16 cellular contexts compared by ENCODE assay signal in the genomic region with DNA sequence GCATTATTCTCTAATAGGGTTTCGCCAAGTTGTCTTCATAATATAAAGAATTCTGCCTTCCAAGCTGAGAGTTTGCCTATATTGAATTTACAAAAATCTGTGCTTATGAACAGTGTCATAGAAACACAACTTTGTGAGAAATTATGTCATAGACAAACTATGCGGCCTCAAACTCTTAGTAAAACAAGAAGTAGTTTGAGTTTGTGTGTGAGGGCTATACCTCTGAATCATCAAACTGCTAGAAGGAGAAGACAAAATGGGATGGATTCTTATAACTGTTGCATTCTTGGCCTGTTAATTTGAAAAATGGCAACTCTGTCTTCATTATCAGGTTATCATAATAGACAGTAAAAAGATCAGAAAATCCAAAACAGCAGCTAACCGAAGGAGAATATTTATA. TPM values are rescaled to one million over a fixed set of nuclear protein-coding genes. Genes with fewer than 3 reads are reported as not detected.
A peak's percentile ranks its signal among the peaks of the same experiment; 100 is the strongest.
DNase-seq lines count a peak whose midpoint lies in the region; ATAC-seq, FAIRE-seq and TF ChIP-seq lines count a peak whose summit lies in the region.
"Had no signal": no experiment of that assay in that cellular context is flagged by ENCODE, and none has a peak within 500 bp of the region (broad histone marks: within the 10 kb centered on the region; RNA-seq: fewer than 3 reads in every experiment).

No MANE protein-coding gene starts in this region.

- dilution Hi-C loops in endothelial cell of umbilical vein (cut with MboI; ENCODE audit: extremely low pct_ligation_motif_present, low sequenced_read_pairs), result no loop called here

- H3K27ac ChIP-seq in endothelial cell of umbilical vein (ENCODE audit: insufficient read depth, low read depth, low read length), result no peak overlapping the region
- H3K27ac ChIP-seq: BLaER1, SK-N-MC had no signal

- H3K36me3 Mint-ChIP-seq in osteocyte (ENCODE audit: unreplicated experiment), result peaks cover 33% of the 10 kb centered on the region

- POLR2A ChIA-PET in endothelial cell of umbilical vein (lab: Charles Lee), result no interaction called here

- no peaks in the 10 kb centered on the region for H3K27me3 ChIP-seq in endothelial cell of umbilical vein (ENCODE audit: control insufficient read depth in 2 of 2, insufficient read depth in 2 of 2, low read length in 2 of 2)
- H3K27me3 ChIP-seq: BLaER1 had no signal

- peaks cover 21% of the 10 kb centered on the region for H3K4me1 Mint-ChIP-seq in osteocyte (ENCODE audit: unreplicated experiment)

- DNase-seq in AG20443 (ENCODE audit: low spot score), result peak; percentile 45
- DNase-seq in RCC 7860 (ENCODE audit: low spot score), result peak; percentile 72
- no peak for DNase-seq in endothelial cell of umbilical vein (ENCODE audit: low read depth, low spot score)
- no peak for DNase-seq in osteocyte (ENCODE audit: extremely low spot score, unreplicated experiment)
- DNase-seq in NCI-H345 (lab: John Stamatoyannopoulos, UW), result no peak
- DNase-seq in LoVo (ENCODE audit: low spot score), result no peak
- no peak for DNase-seq in amygdala (lab: John Stamatoyannopoulos, UW)
- DNase-seq: NCI-H1048; NCI-H2171; nucleus accumbens; stimulated activated CD4-positive, alpha-beta T cell treated with anti-CD3 and anti-CD28 coated beads, Interleukin-15, amount 100 ng/mL, for 24 hours had no signal

- H3K27ac Mint-ChIP-seq in osteocyte (ENCODE audit: unreplicated experiment), result peak overlapping the region; percentile 69

- no TSS peak for BruUV-seq in endothelial cell of umbilical vein (replicated peaks; lab: Mats Ljungman, UMichigan)

- no peak overlapping the region for H2AFZ ChIP-seq in endothelial cell of umbilical vein (ENCODE audit: low read depth, low read length)

- intact Hi-C loops in endothelial cell of umbilical vein (cut with micrococcal nuclease), result no loop called here

- ATAC-seq in HG02885 (IDR thresholded peaks at IDR 0.05; ENCODE audit: poor library complexity, unreplicated experiment), result no peak
- ATAC-seq: esophagus mucosa had no signal

- no peak overlapping the region for H3K4me3 Mint-ChIP-seq in osteocyte (ENCODE audit: unreplicated experiment)

- CTCF ChIA-PET in endothelial cell of umbilical vein (lab: Charles Lee), result interaction anchor here (1.6 to 2.1 kb wide), 3 partner anchors 71 to 204 kb away, joined by 4 to 5 read pairs (median 5); no protein-coding TSS in a partner anchor

- H3K4me1 ChIP-seq in endothelial cell of umbilical vein (ENCODE audit: control insufficient read depth, extremely low read depth, insufficient read depth, low read length), result no peaks in the 10 kb centered on the region

- no peak for TF ChIP-seq POLR2A in endothelial cell of umbilical vein (IDR thresholded peaks at IDR 0.05; ENCODE audit: low read depth, low read length)

- H3K9me3 Mint-ChIP-seq in osteocyte (ENCODE audit: unreplicated experiment), result no peaks in the 10 kb centered on the region

- no peaks in the 10 kb centered on the region for H3K27me3 Mint-ChIP-seq in osteocyte (ENCODE audit: unreplicated experiment)

- H3K9ac ChIP-seq in endothelial cell of umbilical vein (replicated peaks; ENCODE audit: extremely low read depth, insufficient read depth, low read length), result no peak overlapping the region
- H3K9ac ChIP-seq: BLaER1 had no signal

- H3K36me3 ChIP-seq in endothelial cell of umbilical vein (ENCODE audit: control insufficient read depth in 2 of 2, extremely low read depth in 1 of 2, insufficient read depth in 2 of 2, low read length in 2 of 2), result peaks cover 0 to 7% of the 10 kb centered on the region in 2 experiments
- H3K36me3 ChIP-seq: BLaER1 had no signal

- TF ChIP-seq CTCF in endothelial cell of umbilical vein (IDR thresholded peaks at IDR 0.05; ENCODE audit: extremely low read depth in 1 of 2, insufficient read depth in 1 of 2, low read depth in 1 of 2, low read length in 2 of 2), result no peak
- no peak for TF ChIP-seq CTCF in osteocyte (IDR thresholded peaks at IDR 0.05)

- H3K9me1 ChIP-seq in endothelial cell of umbilical vein (replicated peaks; ENCODE audit: control insufficient read depth, extremely low read depth, insufficient read depth, low read length), result no peaks in the 10 kb centered on the region

- FAIRE-seq in RCC 7860 (lab: Jason Lieb, UNC), result no peak
- peak; percentile 18 for FAIRE-seq in endothelial cell of umbilical vein (lab: Jason Lieb, UNC)
- FAIRE-seq: colon had no signal

- no peaks in the 10 kb centered on the region for H4K20me1 ChIP-seq in endothelial cell of umbilical vein (replicated peaks; ENCODE audit: control insufficient read depth, extremely low read depth, insufficient read depth, low read length)
- H4K20me1 ChIP-seq: BLaER1 had no signal

- H3K9me3 ChIP-seq in endothelial cell of umbilical vein (replicated peaks; ENCODE audit: control insufficient read depth, insufficient read depth, low read length), result no peaks in the 10 kb centered on the region
- H3K9me3 ChIP-seq: BLaER1 had no signal

- no peaks in the 10 kb centered on the region for H3K79me2 ChIP-seq in endothelial cell of umbilical vein (ENCODE audit: control insufficient read depth, insufficient read depth, low read length)

- H3K4me3 ChIP-seq in endothelial cell of umbilical vein (replicated peaks in 1 of 3; ENCODE audit: insufficient read depth in 1 of 3, low read depth in 1 of 3, low read length in 3 of 3), result no peak overlapping the region
- H3K4me3 ChIP-seq: BLaER1, SK-N-MC had no signal

- no peak overlapping the region for H3K4me2 ChIP-seq in endothelial cell of umbilical vein (ENCODE audit: insufficient read depth, low read length)

TF ChIP-seq in endothelial cell of umbilical vein, 7 proteins besides CTCF, POLR2A, EP300 and RAD21:
- TF ChIP-seq FOS (IDR thresholded peaks at IDR 0.05; ENCODE audit: borderline replicate concordance, insufficient read depth, low read length) (no peak), EZH2 (IDR thresholded peaks at IDR 0.05; ENCODE audit: borderline replicate concordance, low read depth, low read length, severe bottlenecking) (no peak), JUN (IDR thresholded peaks at IDR 0.05; ENCODE audit: borderline replicate concordance, insufficient read depth, insufficient read length, low read depth) (no peak), GATA2 (IDR thresholded peaks at IDR 0.05; ENCODE audit: insufficient read depth, insufficient read length, low read depth, low read length) (no peak), MYC (IDR thresholded peaks at IDR 0.05; ENCODE audit: low read depth, low read length) (no peak), POLR2AphosphoS5 (IDR thresholded peaks at IDR 0.05; ENCODE audit: insufficient read depth, low read depth, low read length) (no peak)
- TF ChIP-seq, protein P1, sequence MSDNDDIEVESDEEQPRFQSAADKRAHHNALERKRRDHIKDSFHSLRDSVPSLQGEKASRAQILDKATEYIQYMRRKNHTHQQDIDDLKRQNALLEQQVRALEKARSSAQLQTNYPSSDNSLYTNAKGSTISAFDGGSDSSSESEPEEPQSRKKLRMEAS (IDR thresholded peaks at IDR 0.05; ENCODE audit: insufficient read depth, insufficient read length), result no peak

RNA-seq across cellular contexts. Expression of gene NAP1L5, which starts 46.1 kb away (rescaled TPM):
- total RNA-seq in endothelial cell of umbilical vein (6.1 and 7.6 TPM in 2 replicates), osteocyte (5.6 and 5.7 TPM in 2 replicates)
- polyA plus RNA-seq in endothelial cell of umbilical vein, result 2.1 and 3.4 TPM in 2 replicates
- 6.3 and 6.4 TPM in 2 replicates for polyA plus RNA-seq in endothelial cell of umbilical vein (2011; cell fraction: cytosol; rRNA removed)
- polyA plus RNA-seq in endothelial cell of umbilical vein (2011; cell fraction: nucleus; rRNA removed), result 1.9 and 2.8 TPM in 2 replicates
- polyA plus RNA-seq in endothelial cell of umbilical vein (2012), result 8.1 and 13.9 TPM in 2 replicates
- 1.4 and 2.2 TPM in 2 replicates for polyA minus RNA-seq in endothelial cell of umbilical vein
- not detected for polyA minus RNA-seq in endothelial cell of umbilical vein (2011; cell fraction: cytosol; rRNA and poly(A)+ RNA removed)
- polyA minus RNA-seq in endothelial cell of umbilical vein (2011; cell fraction: nucleus; rRNA and poly(A)+ RNA removed), result 0.91 and 1.7 TPM in 2 replicates

Comparison
In these comparisons a context has a peak if more than half of its experiments do, and no peak if none do; other contexts are left out.
1. DNase-seq: peak in AG20443 (single experiment) and RCC 7860 (single experiment); none in endothelial cell of umbilical vein (single experiment), osteocyte (single experiment), NCI-H345 (single experiment), LoVo (single experiment) and amygdala (0 of 56).